In the genomic region with DNA sequence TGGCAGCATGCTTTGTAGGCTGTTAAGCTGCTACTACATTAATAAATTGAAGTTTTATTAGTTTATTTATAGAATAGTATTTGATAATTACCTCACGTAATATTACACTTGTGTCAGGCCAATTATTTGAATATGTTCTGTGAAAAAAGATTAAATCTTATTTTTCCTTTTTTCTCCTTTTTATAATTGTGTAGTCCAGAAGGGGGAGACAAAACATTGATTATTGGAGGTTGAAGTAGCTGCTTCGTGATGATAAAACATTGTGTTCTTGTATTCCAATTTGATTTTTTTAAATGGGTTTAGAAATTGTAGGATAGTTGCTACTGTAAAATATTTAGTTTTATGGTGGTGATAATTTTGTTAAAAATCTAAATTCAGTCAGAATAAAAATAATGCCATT, we compare ENCODE assay signal across 10 cellular contexts.
DNase-seq lines count a peak whose midpoint lies in the region; ATAC-seq and TF ChIP-seq lines count a peak whose summit lies in the region.
"Had no signal": no experiment of that assay in that cellular context is flagged by ENCODE, and none has a peak within 500 bp of the region (broad histone marks: within the 10 kb centered on the region; RNA-seq: fewer than 3 reads in every experiment).

No MANE protein-coding gene starts in this region.

- ATAC-seq in CD4-positive, CD25-positive, alpha-beta regulatory T cell (ENCODE audit: low read depth in 2 of 2), result no peak
- ATAC-seq in GM21423 (IDR thresholded peaks at IDR 0.05; ENCODE audit: unreplicated experiment) (no peak), GM21367 (IDR thresholded peaks at IDR 0.05; ENCODE audit: unreplicated experiment) (no peak), GM19397 (IDR thresholded peaks at IDR 0.05; ENCODE audit: unreplicated experiment) (no peak)

- H3K4me1 ChIP-seq in CD4-positive, CD25-positive, alpha-beta regulatory T cell (ENCODE audit: control insufficient read depth, insufficient read depth, low read length, poor library complexity, severe bottlenecking), result no peaks in the 10 kb centered on the region
- no peaks in the 10 kb centered on the region for H3K4me1 ChIP-seq in ascending aorta
- peaks cover 0 to 4% (median 1%) of the 10 kb centered on the region in 4 donors for H3K4me1 ChIP-seq in liver (ENCODE audit: control insufficient read depth in 4 of 4, insufficient read depth in 4 of 4, low read length in 3 of 4)

- TF ChIP-seq CTCF in ascending aorta (IDR thresholded peaks at IDR 0.05), result peak; percentile 4 to 38 (median 35)
- peak; percentile 31 for TF ChIP-seq CTCF in liver (IDR thresholded peaks at IDR 0.05; ENCODE audit: low read depth, low read length, missing input control)
- TF ChIP-seq CTCF in coronary artery (IDR thresholded peaks at IDR 0.05), result no peak

- POLR2A ChIA-PET in HEK293T (lab: Yijun Ruan, JAX), result no interaction called here

- WGBS in liver, result 40% methylated on average over 2 of the region's 2 CpGs

- H3K27me3 Mint-ChIP-seq in CD4-positive, CD25-positive, alpha-beta regulatory T cell, result no peaks in the 10 kb centered on the region
- H3K27me3 Mint-ChIP-seq: IgD-negative memory B cell had no signal

- no peaks in the 10 kb centered on the region for H3K36me3 ChIP-seq in CD4-positive, CD25-positive, alpha-beta regulatory T cell (ENCODE audit: control insufficient read depth, insufficient read depth, low read length)
- H3K36me3 ChIP-seq in ascending aorta, result no peaks in the 10 kb centered on the region
- no peaks in the 10 kb centered on the region for H3K36me3 ChIP-seq in liver (ENCODE audit: control insufficient read depth in 4 of 4, insufficient read depth in 3 of 4, low read depth in 1 of 4, low read length in 3 of 4)

- H3K9me3 ChIP-seq in CD4-positive, CD25-positive, alpha-beta regulatory T cell (ENCODE audit: control insufficient read depth in 2 of 2, low read length in 2 of 2), result no peaks in the 10 kb centered on the region
- H3K9me3 ChIP-seq in ascending aorta, result no peaks in the 10 kb centered on the region
- no peaks in the 10 kb centered on the region for H3K9me3 ChIP-seq in liver (ENCODE audit: control insufficient read depth in 4 of 4, low read length in 3 of 4)

- H3K9ac ChIP-seq in liver (ENCODE audit: low read depth in 1 of 2, low read length in 2 of 2), result no peak overlapping the region

- no peaks in the 10 kb centered on the region for H3K27me3 ChIP-seq in CD4-positive, CD25-positive, alpha-beta regulatory T cell (ENCODE audit: control insufficient read depth, insufficient read depth, low read length)
- H3K27me3 ChIP-seq in ascending aorta (no peaks in the 10 kb centered on the region), liver (ENCODE audit: control insufficient read depth in 4 of 4, insufficient read depth in 4 of 4, low read length in 3 of 4) (no peaks in the 10 kb centered on the region)

- H3K9me3 Mint-ChIP-seq in CD4-positive, CD25-positive, alpha-beta regulatory T cell, result no peaks in the 10 kb centered on the region
- H3K9me3 Mint-ChIP-seq: IgD-negative memory B cell had no signal

- peak in 2 of 3 donors; percentile 18 to 19 for DNase-seq in CD4-positive, CD25-positive, alpha-beta regulatory T cell
- DNase-seq in HEK293T (ENCODE audit: extremely low spot score) (peak; percentile 11), ascending aorta (ENCODE audit: low spot score in 2 of 2) (no peak), coronary artery (ENCODE audit: low spot score) (no peak)
- DNase-seq: stimulated activated CD4-positive, alpha-beta T cell treated with anti-CD3 and anti-CD28 coated beads, Interleukin-4, amount 100 ng/mL, for 24 hours had no signal

- no peak overlapping the region for H3K27ac Mint-ChIP-seq in CD4-positive, CD25-positive, alpha-beta regulatory T cell
- H3K27ac Mint-ChIP-seq: IgD-negative memory B cell had no signal

- peak; percentile 71 to 81 for TF ChIP-seq RAD21 in liver (IDR thresholded peaks at IDR 0.05)

- no peaks in the 10 kb centered on the region for H3K36me3 Mint-ChIP-seq in CD4-positive, CD25-positive, alpha-beta regulatory T cell

- H3K27ac ChIP-seq in CD4-positive, CD25-positive, alpha-beta regulatory T cell (ENCODE audit: insufficient read depth, low read length, poor library complexity, severe bottlenecking), result no peak overlapping the region
- H3K27ac ChIP-seq in ascending aorta (no peak overlapping the region), liver (ENCODE audit: low read depth in 1 of 2, low read length in 2 of 2) (no peak overlapping the region), coronary artery (no peak overlapping the region)

- H3K4me3 Mint-ChIP-seq in CD4-positive, CD25-positive, alpha-beta regulatory T cell, result no peak overlapping the region
- H3K4me3 Mint-ChIP-seq: IgD-negative memory B cell had no signal

- CTCF ChIA-PET in HEK293T (lab: Yijun Ruan, JAX), result interaction anchor here (0.6 to 0.9 kb wide), 4 partner anchors 73 to 548 kb away, joined by 3 to 13 read pairs (median 5); no protein-coding TSS in a partner anchor

- intact Hi-C loops in ascending aorta (cut with DNase I), result no loop called here

- H3K4me1 Mint-ChIP-seq in CD4-positive, CD25-positive, alpha-beta regulatory T cell, result peaks cover 0 to 6% (median under 1%) of the 10 kb centered on the region in 4 donors
- H3K4me1 Mint-ChIP-seq: IgD-negative memory B cell had no signal

- no peak overlapping the region for H3K4me3 ChIP-seq in CD4-positive, CD25-positive, alpha-beta regulatory T cell (ENCODE audit: low read depth, low read length)
- H3K4me3 ChIP-seq in ascending aorta (no peak overlapping the region), liver (ENCODE audit: low read depth in 1 of 3, low read length in 3 of 3) (no peak overlapping the region), coronary artery (no peak overlapping the region)

TF ChIP-seq in HEK293T, 16 proteins besides CTCF, POLR2A, EP300 and RAD21:
- TF ChIP-seq ARNT (IDR thresholded peaks at IDR 0.05) (no peak), HDGF (IDR thresholded peaks at IDR 0.05; ENCODE audit: borderline replicate concordance) (no peak), FOXM1 (IDR thresholded peaks at IDR 0.05; ENCODE audit: borderline replicate concordance) (no peak), TARDBP (IDR thresholded peaks at IDR 0.05) (no peak), BHLHE40 (IDR thresholded peaks at IDR 0.05; ENCODE audit: borderline replicate concordance) (no peak), ZNF384 (IDR thresholded peaks at IDR 0.05) (no peak), SP1 (IDR thresholded peaks at IDR 0.05) (no peak), FOXK2 (IDR thresholded peaks at IDR 0.05) (no peak), CTBP1 (IDR thresholded peaks at IDR 0.05; ENCODE audit: borderline replicate concordance) (no peak), NFRKB (IDR thresholded peaks at IDR 0.05) (no peak), LEF1 (IDR thresholded peaks at IDR 0.05; ENCODE audit: borderline replicate concordance) (no peak), SUZ12 (IDR thresholded peaks at IDR 0.05) (no peak), FOXA1 (IDR thresholded peaks at IDR 0.05) (no peak), L3MBTL2 (conservative IDR thresholded peaks at IDR 0.05) (no peak), ELF4 (IDR thresholded peaks at IDR 0.05) (no peak)
- TF ChIP-seq, protein P1, sequence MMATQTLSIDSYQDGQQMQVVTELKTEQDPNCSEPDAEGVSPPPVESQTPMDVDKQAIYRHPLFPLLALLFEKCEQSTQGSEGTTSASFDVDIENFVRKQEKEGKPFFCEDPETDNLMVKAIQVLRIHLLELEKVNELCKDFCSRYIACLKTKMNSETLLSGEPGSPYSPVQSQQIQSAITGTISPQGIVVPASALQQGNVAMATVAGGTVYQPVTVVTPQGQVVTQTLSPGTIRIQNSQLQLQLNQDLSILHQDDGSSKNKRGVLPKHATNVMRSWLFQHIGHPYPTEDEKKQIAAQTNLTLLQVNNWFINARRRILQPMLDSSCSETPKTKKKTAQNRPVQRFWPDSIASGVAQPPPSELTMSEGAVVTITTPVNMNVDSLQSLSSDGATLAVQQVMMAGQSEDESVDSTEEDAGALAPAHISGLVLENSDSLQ (IDR thresholded peaks at IDR 0.05), result no peak
TF ChIP-seq in HEK293T: peak in this region for 0.

TF ChIP-seq in liver, 16 proteins besides CTCF, POLR2A, EP300 and RAD21:
- no peak for TF ChIP-seq FOXA1 (IDR thresholded peaks at IDR 0.05)
- no peak for TF ChIP-seq NR2F2 (IDR thresholded peaks at IDR 0.05)
- TF ChIP-seq RXRA (IDR thresholded peaks at IDR 0.05), result no peak
- no peak for TF ChIP-seq EGR1 (IDR thresholded peaks at IDR 0.05; ENCODE audit: low read depth in 2 of 2)
- TF ChIP-seq ATF3 (IDR thresholded peaks at IDR 0.05), result no peak
- no peak for TF ChIP-seq SP1 (IDR thresholded peaks at IDR 0.05)
- TF ChIP-seq GABPA (IDR thresholded peaks at IDR 0.05 in 1 of 2, conservative IDR thresholded peaks at IDR 0.05 in 1 of 2), result no peak
- TF ChIP-seq, protein P2, sequence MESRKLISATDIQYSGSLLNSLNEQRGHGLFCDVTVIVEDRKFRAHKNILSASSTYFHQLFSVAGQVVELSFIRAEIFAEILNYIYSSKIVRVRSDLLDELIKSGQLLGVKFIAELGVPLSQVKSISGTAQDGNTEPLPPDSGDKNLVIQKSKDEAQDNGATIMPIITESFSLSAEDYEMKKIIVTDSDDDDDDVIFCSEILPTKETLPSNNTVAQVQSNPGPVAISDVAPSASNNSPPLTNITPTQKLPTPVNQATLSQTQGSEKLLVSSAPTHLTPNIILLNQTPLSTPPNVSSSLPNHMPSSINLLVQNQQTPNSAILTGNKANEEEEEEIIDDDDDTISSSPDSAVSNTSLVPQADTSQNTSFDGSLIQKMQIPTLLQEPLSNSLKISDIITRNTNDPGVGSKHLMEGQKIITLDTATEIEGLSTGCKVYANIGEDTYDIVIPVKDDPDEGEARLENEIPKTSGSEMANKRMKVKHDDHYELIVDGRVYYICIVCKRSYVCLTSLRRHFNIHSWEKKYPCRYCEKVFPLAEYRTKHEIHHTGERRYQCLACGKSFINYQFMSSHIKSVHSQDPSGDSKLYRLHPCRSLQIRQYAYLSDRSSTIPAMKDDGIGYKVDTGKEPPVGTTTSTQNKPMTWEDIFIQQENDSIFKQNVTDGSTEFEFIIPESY (IDR thresholded peaks at IDR 0.05), result no peak
- no peak for TF ChIP-seq MAX (IDR thresholded peaks at IDR 0.05)
- TF ChIP-seq YY1 (IDR thresholded peaks at IDR 0.05), result no peak
- TF ChIP-seq TAF1 (conservative IDR thresholded peaks at IDR 0.05), result no peak
- TF ChIP-seq FOXA2 (IDR thresholded peaks at IDR 0.05), result no peak
- no peak for TF ChIP-seq JUND (IDR thresholded peaks at IDR 0.05)

Comparison
In these comparisons a context has a peak if more than half of its experiments do, and no peak if none do; other contexts are left out.
1. DNase-seq: peak in CD4-positive, CD25-positive, alpha-beta regulatory T cell (2 of 3) and HEK293T (single experiment); none in ascending aorta (0 of 2) and coronary artery (single experiment).